1 cellular context compared by ENCODE assay signal in genomic region chr5:139344177-139344576, GRCh38.
TF ChIP-seq lines count a peak whose summit lies in the region.

No MANE protein-coding gene starts in this region.

TF ChIP-seq in K562, 482 proteins besides CTCF, POLR2A, EP300 and RAD21:
- no peak for TF ChIP-seq NFYB (IDR thresholded peaks at IDR 0.05; ENCODE audit: extremely low read depth, insufficient read length)
- TF ChIP-seq HNRNPLL (IDR thresholded peaks at IDR 0.05; ENCODE audit: low read depth, low read length, poor library complexity, severe bottlenecking) = no peak
- TF ChIP-seq ZNF174 (CRISPR knock-in tag; IDR thresholded peaks at IDR 0.05) = no peak
- no peak for TF ChIP-seq BRD9 (IDR thresholded peaks at IDR 0.05; ENCODE audit: low read depth, partially characterized antibody)
- TF ChIP-seq NRF1 (conservative IDR thresholded peaks at IDR 0.05 in 1 of 2, IDR thresholded peaks at IDR 0.05 in 1 of 2) = no peak
- TF ChIP-seq, protein P1, sequence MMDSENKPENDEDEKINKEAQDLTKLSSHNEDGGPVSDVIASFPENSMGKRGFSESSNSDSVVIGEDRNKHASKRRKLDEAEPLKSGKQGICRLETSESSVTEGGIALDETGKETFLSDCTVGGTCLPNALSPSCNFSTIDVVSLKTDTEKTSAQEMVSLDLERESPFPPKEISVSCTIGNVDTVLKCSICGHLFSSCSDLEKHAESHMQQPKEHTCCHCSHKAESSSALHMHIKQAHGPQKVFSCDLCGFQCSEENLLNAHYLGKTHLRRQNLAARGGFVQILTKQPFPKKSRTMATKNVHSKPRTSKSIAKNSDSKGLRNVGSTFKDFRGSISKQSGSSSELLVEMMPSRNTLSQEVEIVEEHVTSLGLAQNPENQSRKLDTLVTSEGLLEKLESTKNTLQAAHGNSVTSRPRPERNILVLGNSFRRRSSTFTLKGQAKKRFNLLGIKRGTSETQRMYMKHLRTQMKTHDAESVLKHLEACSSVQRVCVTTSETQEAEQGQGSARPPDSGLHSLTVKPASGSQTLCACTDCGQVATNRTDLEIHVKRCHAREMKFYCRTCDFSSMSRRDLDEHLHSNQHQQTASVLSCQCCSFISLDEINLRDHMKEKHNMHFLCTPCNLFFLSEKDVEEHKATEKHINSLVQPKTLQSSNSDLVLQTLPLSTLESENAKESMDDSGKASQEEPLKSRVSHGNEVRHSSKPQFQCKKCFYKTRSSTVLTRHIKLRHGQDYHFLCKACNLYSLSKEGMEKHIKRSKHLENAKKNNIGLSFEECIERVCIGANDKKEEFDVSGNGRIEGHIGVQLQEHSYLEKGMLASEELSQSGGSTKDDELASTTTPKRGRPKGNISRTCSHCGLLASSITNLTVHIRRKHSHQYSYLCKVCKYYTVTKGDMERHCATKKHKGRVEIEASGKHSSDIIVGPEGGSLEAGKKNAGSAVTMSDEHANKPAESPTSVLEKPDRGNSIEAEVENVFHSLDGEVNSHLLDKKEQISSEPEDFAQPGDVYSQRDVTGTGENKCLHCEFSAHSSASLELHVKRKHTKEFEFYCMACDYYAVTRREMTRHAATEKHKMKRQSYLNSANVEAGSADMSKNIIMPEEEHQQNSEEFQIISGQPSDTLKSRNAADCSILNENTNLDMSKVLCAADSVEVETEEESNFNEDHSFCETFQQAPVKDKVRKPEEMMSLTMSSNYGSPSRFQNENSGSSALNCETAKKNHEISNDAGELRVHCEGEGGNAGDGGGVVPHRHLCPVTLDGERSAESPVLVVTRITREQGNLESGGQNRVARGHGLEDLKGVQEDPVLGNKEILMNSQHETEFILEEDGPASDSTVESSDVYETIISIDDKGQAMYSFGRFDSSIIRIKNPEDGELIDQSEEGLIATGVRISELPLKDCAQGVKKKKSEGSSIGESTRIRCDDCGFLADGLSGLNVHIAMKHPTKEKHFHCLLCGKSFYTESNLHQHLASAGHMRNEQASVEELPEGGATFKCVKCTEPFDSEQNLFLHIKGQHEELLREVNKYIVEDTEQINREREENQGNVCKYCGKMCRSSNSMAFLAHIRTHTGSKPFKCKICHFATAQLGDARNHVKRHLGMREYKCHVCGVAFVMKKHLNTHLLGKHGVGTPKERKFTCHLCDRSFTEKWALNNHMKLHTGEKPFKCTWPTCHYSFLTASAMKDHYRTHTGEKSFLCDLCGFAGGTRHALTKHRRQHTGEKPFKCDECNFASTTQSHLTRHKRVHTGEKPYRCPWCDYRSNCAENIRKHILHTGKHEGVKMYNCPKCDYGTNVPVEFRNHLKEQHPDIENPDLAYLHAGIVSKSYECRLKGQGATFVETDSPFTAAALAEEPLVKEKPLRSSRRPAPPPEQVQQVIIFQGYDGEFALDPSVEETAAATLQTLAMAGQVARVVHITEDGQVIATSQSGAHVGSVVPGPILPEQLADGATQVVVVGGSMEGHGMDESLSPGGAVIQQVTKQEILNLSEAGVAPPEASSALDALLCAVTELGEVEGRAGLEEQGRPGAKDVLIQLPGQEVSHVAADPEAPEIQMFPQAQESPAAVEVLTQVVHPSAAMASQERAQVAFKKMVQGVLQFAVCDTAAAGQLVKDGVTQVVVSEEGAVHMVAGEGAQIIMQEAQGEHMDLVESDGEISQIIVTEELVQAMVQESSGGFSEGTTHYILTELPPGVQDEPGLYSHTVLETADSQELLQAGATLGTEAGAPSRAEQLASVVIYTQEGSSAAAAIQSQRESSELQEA (IDR thresholded peaks at IDR 0.05; ENCODE audit: low read depth) = no peak
- TF ChIP-seq MLX (CRISPR knock-in tag; conservative IDR thresholded peaks at IDR 0.05) = no peak
- no peak for TF ChIP-seq ZFP36 (IDR thresholded peaks at IDR 0.05; ENCODE audit: low read depth, low read length, partially characterized antibody)
TF ChIP-seq in K562: peak in this region for 0.
